20 cellular contexts compared by ENCODE assay signal in genomic region chr3:4581452-4581851, GRCh38.
DNase-seq lines count a peak whose midpoint lies in the region; ATAC-seq and TF ChIP-seq lines count a peak whose summit lies in the region.
"Had no signal": no experiment of that assay in that cellular context is flagged by ENCODE, and none has a peak within 500 bp of the region (broad histone marks: within the 10 kb centered on the region; RNA-seq: fewer than 3 reads in every experiment).

No MANE protein-coding gene starts in this region.

- no peaks in the 10 kb centered on the region for H3K27me3 Mint-ChIP-seq in activated CD8-positive, alpha-beta T cell treated with anti-CD3 and anti-CD28 coated beads for 36 hours
- no peaks in the 10 kb centered on the region for H3K27me3 Mint-ChIP-seq in activated CD8-positive, alpha-beta T cell treated with anti-CD3 and anti-CD28 coated beads, Interleukin-2, amount 10 ng/mL, durations not matched to agents 7 days and 5 days (ENCODE audit: low read depth)
- H3K27me3 Mint-ChIP-seq in naive thymus-derived CD8-positive, alpha-beta T cell = no peaks in the 10 kb centered on the region
- H3K27me3 Mint-ChIP-seq: activated naive CD8-positive, alpha-beta T cell treated with anti-CD3 and anti-CD28 coated beads, Interleukin-2, amount 10 ng/mL, durations not matched to agents 7 days and 5 days; activated T-cell treated with anti-CD3 and anti-CD28 coated beads, Interleukin-2, amount 50 U/mL, for 24 hours; IgD-negative memory B cell had no signal

- H3K9ac ChIP-seq in mammary epithelial cell (ENCODE audit: insufficient read depth, low read length) = no peak overlapping the region

- H3K36me3 Mint-ChIP-seq in activated CD8-positive, alpha-beta T cell treated with anti-CD3 and anti-CD28 coated beads for 36 hours (ENCODE audit: low read depth) = no peaks in the 10 kb centered on the region
- no peaks in the 10 kb centered on the region for H3K36me3 Mint-ChIP-seq in activated CD8-positive, alpha-beta T cell treated with anti-CD3 and anti-CD28 coated beads, Interleukin-2, amount 10 ng/mL, durations not matched to agents 7 days and 5 days (ENCODE audit: low read depth)
- H3K36me3 Mint-ChIP-seq in naive thymus-derived CD8-positive, alpha-beta T cell = no peaks in the 10 kb centered on the region
- H3K36me3 Mint-ChIP-seq: IgD-negative memory B cell had no signal

- no peak overlapping the region for H3K4me3 ChIP-seq in mammary epithelial cell (replicated peaks in 1 of 3; ENCODE audit: insufficient read depth in 1 of 3, low read depth in 2 of 3, low read length in 3 of 3)
- H3K4me3 ChIP-seq in muscle layer of duodenum (ENCODE audit: low read depth in 1 of 2, low read length in 2 of 2) = no peak overlapping the region
- peak overlapping the region in 1 of 2 donors; percentile 48 for H3K4me3 ChIP-seq in tibial artery
- H3K4me3 ChIP-seq: cardiac muscle cell, esophagus squamous epithelium had no signal

- peak overlapping the region; percentile 15 for H3K27ac Mint-ChIP-seq in activated CD8-positive, alpha-beta T cell treated with anti-CD3 and anti-CD28 coated beads for 36 hours
- H3K27ac Mint-ChIP-seq in activated CD8-positive, alpha-beta T cell treated with anti-CD3 and anti-CD28 coated beads, Interleukin-2, amount 10 ng/mL, durations not matched to agents 7 days and 5 days = no peak overlapping the region
- peak overlapping the region in 4 of 10 donors; percentile 7 to 50 (median 30) for H3K27ac Mint-ChIP-seq in naive thymus-derived CD8-positive, alpha-beta T cell
- H3K27ac Mint-ChIP-seq: activated naive CD8-positive, alpha-beta T cell treated with anti-CD3 and anti-CD28 coated beads, Interleukin-2, amount 10 ng/mL, durations not matched to agents 7 days and 5 days; activated T-cell treated with anti-CD3 and anti-CD28 coated beads, Interleukin-2, amount 50 U/mL, for 24 hours had no signal

- no TSS peak for BruUV-seq in mammary epithelial cell (replicated peaks; lab: Mats Ljungman, UMichigan)

- H3K4me3 Mint-ChIP-seq in activated CD8-positive, alpha-beta T cell treated with anti-CD3 and anti-CD28 coated beads for 36 hours = no peak overlapping the region
- no peak overlapping the region for H3K4me3 Mint-ChIP-seq in activated CD8-positive, alpha-beta T cell treated with anti-CD3 and anti-CD28 coated beads, Interleukin-2, amount 10 ng/mL, durations not matched to agents 7 days and 5 days
- H3K4me3 Mint-ChIP-seq in naive thymus-derived CD8-positive, alpha-beta T cell = no peak overlapping the region
- H3K4me3 Mint-ChIP-seq: activated naive CD8-positive, alpha-beta T cell treated with anti-CD3 and anti-CD28 coated beads, Interleukin-2, amount 10 ng/mL, durations not matched to agents 7 days and 5 days; activated T-cell treated with anti-CD3 and anti-CD28 coated beads, Interleukin-2, amount 50 U/mL, for 24 hours had no signal

- H3K9me3 Mint-ChIP-seq in activated CD8-positive, alpha-beta T cell treated with anti-CD3 and anti-CD28 coated beads for 36 hours = no peaks in the 10 kb centered on the region
- H3K9me3 Mint-ChIP-seq in activated CD8-positive, alpha-beta T cell treated with anti-CD3 and anti-CD28 coated beads, Interleukin-2, amount 10 ng/mL, durations not matched to agents 7 days and 5 days (ENCODE audit: insufficient read depth) = no peaks in the 10 kb centered on the region
- no peaks in the 10 kb centered on the region for H3K9me3 Mint-ChIP-seq in naive thymus-derived CD8-positive, alpha-beta T cell
- H3K9me3 Mint-ChIP-seq: activated naive CD8-positive, alpha-beta T cell treated with anti-CD3 and anti-CD28 coated beads, Interleukin-2, amount 10 ng/mL, durations not matched to agents 7 days and 5 days; activated T-cell treated with anti-CD3 and anti-CD28 coated beads, Interleukin-2, amount 50 U/mL, for 24 hours; IgD-negative memory B cell had no signal

- H2AFZ ChIP-seq in mammary epithelial cell (ENCODE audit: low read depth, low read length) = peak overlapping the region; percentile 14

- no peaks in the 10 kb centered on the region for H4K20me1 ChIP-seq in mammary epithelial cell (ENCODE audit: insufficient read depth, low read length)

- TF ChIP-seq CTCF in activated CD8-positive, alpha-beta T cell treated with anti-CD3 and anti-CD28 coated beads for 36 hours (IDR thresholded peaks at IDR 0.05) = no peak
- TF ChIP-seq CTCF in mammary epithelial cell (conservative IDR thresholded peaks at IDR 0.05 in 1 of 2, IDR thresholded peaks at IDR 0.05 in 1 of 2; ENCODE audit: extremely low read depth in 1 of 2, insufficient read depth in 1 of 2, low read depth in 1 of 2, low read length in 2 of 2) (no peak), tibial artery (IDR thresholded peaks at IDR 0.05) (no peak)

- CTCF ChIA-PET in activated CD8-positive, alpha-beta T cell treated with anti-CD3 and anti-CD28 coated beads for 36 hours (lab: Charles Lee) = no interaction called here
- CTCF ChIA-PET in activated CD8-positive, alpha-beta T cell treated with anti-CD3 and anti-CD28 coated beads, Interleukin-2, amount 10 ng/mL, durations not matched to agents 7 days and 5 days (lab: Charles Lee) = interaction anchor here (0.6 kb wide), 1 partner anchor 52 kb away, joined by 3 read pairs; no protein-coding TSS in a partner anchor
- CTCF ChIA-PET in mammary epithelial cell (lab: Charles Lee; ENCODE audit: low non-redundant PET) = no interaction called here

- H3K27ac ChIP-seq in mammary epithelial cell (ENCODE audit: insufficient read depth, low read depth, low read length) (no peak overlapping the region), muscle layer of duodenum (ENCODE audit: low read length) (peak overlapping the region; percentile 81), tibial artery (peak overlapping the region; percentile 69 to 82)
- H3K27ac ChIP-seq: cardiac muscle cell had no signal

- H3K4me2 ChIP-seq in mammary epithelial cell (ENCODE audit: insufficient read depth, low read depth, low read length) = peak overlapping the region; percentile 10

- DNase-seq in activated CD8-positive, alpha-beta T cell treated with anti-CD3 and anti-CD28 coated beads for 36 hours = no peak
- no peak for DNase-seq in activated CD8-positive, alpha-beta T cell treated with anti-CD3 and anti-CD28 coated beads, Interleukin-2, amount 10 ng/mL, durations not matched to agents 7 days and 5 days
- no peak for DNase-seq in mammary epithelial cell
- DNase-seq in tibial artery = no peak
- DNase-seq in activated CD4-positive, CD25-positive, alpha-beta regulatory T cell treated with anti-CD3 and anti-CD28 coated beads, Interleukin-2, amount 50 U/mL, for 72 hours = no peak
- no peak for DNase-seq in naive thymus-derived CD8-positive, alpha-beta T cell
- DNase-seq: 8988T; activated CD4-positive, alpha-beta T cell treated with anti-CD3 and anti-CD28 coated beads, Interleukin-2, amount 50 U/mL, for 48 hours; activated naive CD8-positive, alpha-beta T cell treated with anti-CD3 and anti-CD28 coated beads, Interleukin-2, amount 10 ng/mL, durations not matched to agents 7 days and 5 days; activated T-cell treated with anti-CD3 and anti-CD28 coated beads, Interleukin-2, amount 50 U/mL, for 24 hours; BE2C; effector CD4-positive, alpha-beta T cell; esophagus squamous epithelium; NCI-H1930; NCI-H510A; SHP77 had no signal

- H3K27me3 ChIP-seq in mammary epithelial cell (ENCODE audit: insufficient read depth, low read length) (no peaks in the 10 kb centered on the region), muscle layer of duodenum (ENCODE audit: low read depth, low read length) (no peaks in the 10 kb centered on the region), tibial artery (no peaks in the 10 kb centered on the region)
- H3K27me3 ChIP-seq: BE2C, cardiac muscle cell, esophagus squamous epithelium had no signal

- dilution Hi-C loops in mammary epithelial cell (cut with HindIII; ENCODE audit: low sequenced_read_pairs) = no loop called here

- H3K9me3 ChIP-seq in mammary epithelial cell (replicated peaks; ENCODE audit: insufficient read depth, low read length) (no peaks in the 10 kb centered on the region), muscle layer of duodenum (ENCODE audit: control insufficient read depth in 1 of 2, low read length in 2 of 2) (no peaks in the 10 kb centered on the region), tibial artery (no peaks in the 10 kb centered on the region)
- H3K9me3 ChIP-seq: BE2C, esophagus squamous epithelium had no signal

- ATAC-seq in activated CD8-positive, alpha-beta T cell treated with anti-CD3 and anti-CD28 coated beads for 36 hours = no peak
- no peak for ATAC-seq in activated CD8-positive, alpha-beta T cell treated with anti-CD3 and anti-CD28 coated beads, Interleukin-2, amount 10 ng/mL, durations not matched to agents 7 days and 5 days
- no peak for ATAC-seq in HG02884 (IDR thresholded peaks at IDR 0.05; ENCODE audit: unreplicated experiment)
- ATAC-seq in naive thymus-derived CD8-positive, alpha-beta T cell = no peak

- peaks cover 47% of the 10 kb centered on the region for H3K4me1 Mint-ChIP-seq in activated CD8-positive, alpha-beta T cell treated with anti-CD3 and anti-CD28 coated beads for 36 hours (ENCODE audit: low read depth)
- peaks cover 28% of the 10 kb centered on the region for H3K4me1 Mint-ChIP-seq in activated CD8-positive, alpha-beta T cell treated with anti-CD3 and anti-CD28 coated beads, Interleukin-2, amount 10 ng/mL, durations not matched to agents 7 days and 5 days (ENCODE audit: low read depth)
- H3K4me1 Mint-ChIP-seq in naive thymus-derived CD8-positive, alpha-beta T cell = peaks cover 18 to 66% (median 57%) of the 10 kb centered on the region in 4 donors

- intact Hi-C loops in activated CD8-positive, alpha-beta T cell treated with anti-CD3 and anti-CD28 coated beads for 36 hours (cut with micrococcal nuclease) = loop anchor here (5.0 kb wide), 1 partner anchor 89 kb away; the partner anchor contains the start of gene ITPR1
- intact Hi-C loops in mammary epithelial cell (cut with micrococcal nuclease) = loop anchor here (5.0 to 10.0 kb wide), 2 partner anchors 51 to 403 kb away; no protein-coding TSS in a partner anchor
- intact Hi-C loops in tibial artery (cut with DNase I; ENCODE audit: low total_unique reads) = loop anchor here (5.0 kb wide), 2 partner anchors 49 to 229 kb away; no protein-coding TSS in a partner anchor

- H3K4me1 ChIP-seq in mammary epithelial cell (ENCODE audit: insufficient read depth, low read length) (peaks cover 40% of the 10 kb centered on the region), muscle layer of duodenum (ENCODE audit: control insufficient read depth in 1 of 2, insufficient read depth in 2 of 2, low read length in 2 of 2) (peaks cover 14 to 16% of the 10 kb centered on the region in 2 donors), tibial artery (peaks cover 0 to 77% (median 36%) of the 10 kb centered on the region in 4 donors)

- H3K79me2 ChIP-seq in mammary epithelial cell (ENCODE audit: insufficient read depth, low read length) = peaks cover 2% of the 10 kb centered on the region

- POLR2A ChIA-PET in activated CD8-positive, alpha-beta T cell treated with anti-CD3 and anti-CD28 coated beads for 36 hours (lab: Charles Lee) = no interaction called here
- POLR2A ChIA-PET in activated CD8-positive, alpha-beta T cell treated with anti-CD3 and anti-CD28 coated beads, Interleukin-2, amount 10 ng/mL, durations not matched to agents 7 days and 5 days (lab: Charles Lee) = no interaction called here
- POLR2A ChIA-PET in naive thymus-derived CD8-positive, alpha-beta T cell (lab: Charles Lee) = no interaction called here

- WGBS in mammary epithelial cell (ENCODE audit: low coverage, missing lambda C conversion rate) = 16% methylated on average over 3 of the region's 3 CpGs

- H3K36me3 ChIP-seq in mammary epithelial cell (ENCODE audit: insufficient read depth, low read length) (no peaks in the 10 kb centered on the region), muscle layer of duodenum (ENCODE audit: control insufficient read depth in 1 of 2, insufficient read depth in 2 of 2, low read length in 2 of 2) (no peaks in the 10 kb centered on the region), tibial artery (no peaks in the 10 kb centered on the region)
- H3K36me3 ChIP-seq: BE2C, cardiac muscle cell, esophagus squamous epithelium had no signal

- in situ Hi-C loops in mammary epithelial cell (cut with MboI; ENCODE audit: low sequenced_read_pairs in 2 of 2) = loop anchor here in 1 of 2 donors (10.0 kb wide), 1 partner anchor 167 kb away; no protein-coding TSS in a partner anchor
